9 cellular contexts compared by ENCODE assay signal in the genomic region with DNA sequence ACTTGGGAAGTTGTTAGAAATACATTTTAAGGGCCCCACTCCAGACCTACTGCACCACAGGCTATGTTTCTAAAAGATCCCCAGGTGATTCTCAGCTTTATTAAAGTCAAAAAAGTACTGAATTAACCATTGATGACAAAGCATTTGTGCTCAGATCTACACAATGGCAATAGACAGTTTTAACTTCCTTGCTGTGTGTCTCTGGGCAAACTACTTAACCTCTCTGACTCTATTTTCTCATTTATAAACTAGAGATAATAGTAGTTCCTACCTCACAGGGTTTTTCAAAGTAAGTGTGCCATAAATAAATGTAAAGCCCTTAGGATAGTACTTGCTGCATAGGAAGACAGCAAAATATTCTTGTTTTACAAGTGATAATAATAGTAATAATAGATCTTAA.
"Had no signal": no experiment of that assay in that cellular context is flagged by ENCODE, and none has a peak within 500 bp of the region (broad histone marks: within the 10 kb centered on the region; RNA-seq: fewer than 3 reads in every experiment).

No MANE protein-coding gene starts in this region.

- ATAC-seq: HCT116, HepG2 had no signal

- H3K27ac ChIP-seq: GM23248, HL-60 had no signal

- H2AFZ ChIP-seq: GM23248 had no signal

- H3K4me1 ChIP-seq: HAP-1 had no signal

- H3K9ac ChIP-seq: GM23248 had no signal

- H3K27me3 Mint-ChIP-seq: IgD-negative memory B cell had no signal

- H3K4me3 ChIP-seq: GM23248, HAP-1 had no signal

- H3K27ac Mint-ChIP-seq: IgD-negative memory B cell had no signal

- H3K36me3 ChIP-seq: HAP-1 had no signal

- DNase-seq: GM23248, GOT3, H7, KG1 had no signal

- H3K9me3 ChIP-seq: HAP-1 had no signal

- FAIRE-seq: HepG2 had no signal
